24 cellular contexts compared by ENCODE assay signal in genomic region chr15:42805266-42805665, GRCh38.
"Had no signal": no experiment of that assay in that cellular context is flagged by ENCODE, and none has a peak within 500 bp of the region (broad histone marks: within the 10 kb centered on the region; RNA-seq: fewer than 3 reads in every experiment).

No MANE protein-coding gene starts in this region.

- H3K9me3 ChIP-seq: adrenal gland, body of pancreas, heart left ventricle had no signal

- H3K27ac Mint-ChIP-seq: activated CD4-positive, alpha-beta memory T cell treated with anti-CD3 and anti-CD28 coated beads, Interleukin-2, amount 10 ng/mL, durations not matched to agents 7 days and 5 days; activated CD4-positive, alpha-beta T cell treated with anti-CD3 and anti-CD28 coated beads, Interleukin-2, amount 10 ng/mL, durations not matched to agents 7 days and 5 days; activated naive CD4-positive, alpha-beta T cell treated with anti-CD3 and anti-CD28 coated beads for 36 hours; activated naive CD4-positive, alpha-beta T cell treated with anti-CD3 and anti-CD28 coated beads, Interleukin-2, amount 50 U/mL, for 24 hours; activated naive CD8-positive, alpha-beta T cell treated with anti-CD3 and anti-CD28 coated beads for 36 hours; activated naive CD8-positive, alpha-beta T cell treated with anti-CD3 and anti-CD28 coated beads, Interleukin-2, amount 50 U/mL, for 24 hours; activated T-helper 17 cell treated with anti-CD3 and anti-CD28 coated beads, Interleukin-2, amount 50 U/mL, for 72 hours had no signal

- H3K27ac ChIP-seq: adrenal gland, body of pancreas, heart left ventricle had no signal

- H3K4me1 ChIP-seq: adrenal gland, body of pancreas had no signal

- ATAC-seq: activated naive CD8-positive, alpha-beta T cell treated with anti-CD3 and anti-CD28 coated beads, Interleukin-2, amount 50 U/mL, for 24 hours; activated T-cell treated with anti-CD3 and anti-CD28 coated beads, Interleukin-2, amount 50 U/mL, for 4 hours; activated T-helper 17 cell treated with anti-CD3 and anti-CD28 coated beads, Interleukin-2, amount 50 U/mL, for 72 hours; body of pancreas; esophagus mucosa; heart left ventricle; WTC11 had no signal

- H3K4me3 Mint-ChIP-seq: activated CD4-positive, alpha-beta memory T cell treated with anti-CD3 and anti-CD28 coated beads, Interleukin-2, amount 10 ng/mL, durations not matched to agents 7 days and 5 days; activated CD4-positive, alpha-beta T cell treated with anti-CD3 and anti-CD28 coated beads, Interleukin-2, amount 10 ng/mL, durations not matched to agents 7 days and 5 days; activated naive CD4-positive, alpha-beta T cell treated with anti-CD3 and anti-CD28 coated beads for 36 hours; activated naive CD4-positive, alpha-beta T cell treated with anti-CD3 and anti-CD28 coated beads, Interleukin-2, amount 50 U/mL, for 24 hours; activated naive CD8-positive, alpha-beta T cell treated with anti-CD3 and anti-CD28 coated beads for 36 hours; activated naive CD8-positive, alpha-beta T cell treated with anti-CD3 and anti-CD28 coated beads, Interleukin-2, amount 50 U/mL, for 24 hours; activated T-cell treated with anti-CD3 and anti-CD28 coated beads, Interleukin-2, amount 50 U/mL, for 4 hours; activated T-helper 17 cell treated with anti-CD3 and anti-CD28 coated beads, Interleukin-2, amount 50 U/mL, for 72 hours; WTC11 had no signal

- H3K27me3 ChIP-seq: adrenal gland, body of pancreas, heart left ventricle had no signal

- DNase-seq: activated CD4-positive, alpha-beta memory T cell treated with anti-CD3 and anti-CD28 coated beads, Interleukin-2, amount 10 ng/mL, durations not matched to agents 7 days and 5 days; activated CD4-positive, alpha-beta T cell treated with anti-CD3 and anti-CD28 coated beads for 1 hour; activated CD4-positive, alpha-beta T cell treated with anti-CD3 and anti-CD28 coated beads for 4 hours; activated CD4-positive, alpha-beta T cell treated with anti-CD3 and anti-CD28 coated beads, Interleukin-2, amount 10 ng/mL, durations not matched to agents 7 days and 5 days; activated CD4-positive, alpha-beta T cell treated with anti-CD3 and anti-CD28 coated beads, Interleukin-2, amount 50 U/mL, for 4 hours; activated effector memory CD4-positive, alpha-beta T cell treated with anti-CD3 and anti-CD28 coated beads, Interleukin-2, amount 50 U/mL, for 16 hours; activated naive CD4-positive, alpha-beta T cell treated with anti-CD3 and anti-CD28 coated beads for 36 hours; activated naive CD8-positive, alpha-beta T cell treated with anti-CD3 and anti-CD28 coated beads for 36 hours; activated naive CD8-positive, alpha-beta T cell treated with anti-CD3 and anti-CD28 coated beads, Interleukin-2, amount 50 U/mL, for 24 hours; activated T-cell treated with anti-CD3 and anti-CD28 coated beads, Interleukin-2, amount 50 U/mL, for 4 hours; adrenal gland; amygdala; aorta; body of pancreas; caudate nucleus; cortex of kidney; dermis blood vessel endothelial cell; effector CD4-positive, alpha-beta T cell; heart left ventricle; T-helper 2 cell had no signal

- H3K4me3 ChIP-seq: adrenal gland, body of pancreas, heart left ventricle had no signal

- H3K27me3 Mint-ChIP-seq: activated CD4-positive, alpha-beta memory T cell treated with anti-CD3 and anti-CD28 coated beads, Interleukin-2, amount 10 ng/mL, durations not matched to agents 7 days and 5 days; activated CD4-positive, alpha-beta T cell treated with anti-CD3 and anti-CD28 coated beads, Interleukin-2, amount 10 ng/mL, durations not matched to agents 7 days and 5 days; activated naive CD4-positive, alpha-beta T cell treated with anti-CD3 and anti-CD28 coated beads, Interleukin-2, amount 50 U/mL, for 24 hours; activated naive CD8-positive, alpha-beta T cell treated with anti-CD3 and anti-CD28 coated beads for 36 hours; activated naive CD8-positive, alpha-beta T cell treated with anti-CD3 and anti-CD28 coated beads, Interleukin-2, amount 50 U/mL, for 24 hours; activated T-helper 17 cell treated with anti-CD3 and anti-CD28 coated beads, Interleukin-2, amount 50 U/mL, for 72 hours had no signal

- H3K9me3 Mint-ChIP-seq: activated CD4-positive, alpha-beta memory T cell treated with anti-CD3 and anti-CD28 coated beads, Interleukin-2, amount 10 ng/mL, durations not matched to agents 7 days and 5 days; activated CD4-positive, alpha-beta T cell treated with anti-CD3 and anti-CD28 coated beads, Interleukin-2, amount 10 ng/mL, durations not matched to agents 7 days and 5 days; activated naive CD4-positive, alpha-beta T cell treated with anti-CD3 and anti-CD28 coated beads for 36 hours; activated naive CD4-positive, alpha-beta T cell treated with anti-CD3 and anti-CD28 coated beads, Interleukin-2, amount 50 U/mL, for 24 hours; activated naive CD8-positive, alpha-beta T cell treated with anti-CD3 and anti-CD28 coated beads for 36 hours; activated naive CD8-positive, alpha-beta T cell treated with anti-CD3 and anti-CD28 coated beads, Interleukin-2, amount 50 U/mL, for 24 hours; activated T-cell treated with anti-CD3 and anti-CD28 coated beads, Interleukin-2, amount 50 U/mL, for 4 hours; activated T-helper 17 cell treated with anti-CD3 and anti-CD28 coated beads, Interleukin-2, amount 50 U/mL, for 72 hours; WTC11 had no signal

- H3K4me1 Mint-ChIP-seq: activated CD4-positive, alpha-beta memory T cell treated with anti-CD3 and anti-CD28 coated beads, Interleukin-2, amount 10 ng/mL, durations not matched to agents 7 days and 5 days; activated CD4-positive, alpha-beta T cell treated with anti-CD3 and anti-CD28 coated beads, Interleukin-2, amount 10 ng/mL, durations not matched to agents 7 days and 5 days; activated naive CD4-positive, alpha-beta T cell treated with anti-CD3 and anti-CD28 coated beads, Interleukin-2, amount 50 U/mL, for 24 hours; activated naive CD8-positive, alpha-beta T cell treated with anti-CD3 and anti-CD28 coated beads for 36 hours; activated naive CD8-positive, alpha-beta T cell treated with anti-CD3 and anti-CD28 coated beads, Interleukin-2, amount 50 U/mL, for 24 hours; activated T-helper 17 cell treated with anti-CD3 and anti-CD28 coated beads, Interleukin-2, amount 50 U/mL, for 72 hours; WTC11 had no signal

- H3K36me3 Mint-ChIP-seq: activated naive CD8-positive, alpha-beta T cell treated with anti-CD3 and anti-CD28 coated beads for 36 hours had no signal
